18 cellular contexts compared by ENCODE assay signal in the genomic region with DNA sequence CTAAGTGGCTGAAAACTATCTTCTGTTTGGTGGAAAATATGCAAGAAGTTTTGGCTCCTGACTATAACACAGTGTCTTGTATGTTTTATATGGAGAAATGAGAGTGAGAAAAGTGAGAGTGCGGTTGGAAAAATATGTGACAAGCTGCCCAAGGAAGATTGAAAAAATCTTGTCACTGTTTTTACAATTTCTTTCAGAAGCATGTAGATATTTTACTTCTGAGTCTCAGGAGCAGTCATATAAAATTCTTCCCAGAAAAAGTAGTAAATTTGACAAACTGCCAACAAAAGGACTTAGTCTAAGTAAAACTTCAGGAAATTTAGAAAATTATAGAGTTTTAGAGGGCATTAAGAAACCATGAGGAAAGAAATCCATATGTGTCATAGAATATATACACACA.
"Had no signal": no experiment of that assay in that cellular context is flagged by ENCODE, and none has a peak within 500 bp of the region (broad histone marks: within the 10 kb centered on the region; RNA-seq: fewer than 3 reads in every experiment).

No MANE protein-coding gene starts in this region.

- H3K4me3 ChIP-seq: coronary artery, esophagus squamous epithelium, gastrocnemius medialis, heart left ventricle, lung, smooth muscle cell, testis had no signal

- H3K27me3 ChIP-seq: esophagus squamous epithelium, gastrocnemius medialis, heart left ventricle, testis had no signal

- H3K36me3 ChIP-seq: esophagus squamous epithelium, gastrocnemius medialis, heart left ventricle, WERI-Rb-1 had no signal

- DNase-seq: activated CD4-positive, alpha-beta T cell treated with anti-CD3 and anti-CD28 coated beads, Interleukin-2, amount 50 U/mL, for 48 hours; activated effector memory CD4-positive, alpha-beta T cell treated with Interleukin-2 at 50 U/mL for 16 hours; activated naive CD4-positive, alpha-beta T cell treated with anti-CD3 and anti-CD28 coated beads, Interleukin-2, amount 50 U/mL, for 16 hours; activated T-cell treated with anti-CD3 and anti-CD28 coated beads, Interleukin-2, amount 50 U/mL, for 4 hours; caudate nucleus; effector CD4-positive, alpha-beta T cell; esophagus squamous epithelium; gastrocnemius medialis; heart left ventricle; immature natural killer cell; nephron progenitor cell; occipital lobe; right cardiac atrium; testis; WERI-Rb-1 had no signal

- H3K9me3 ChIP-seq: gastrocnemius medialis, testis had no signal

- H3K27ac ChIP-seq: coronary artery, esophagus squamous epithelium, gastrocnemius medialis, heart left ventricle, testis, WERI-Rb-1 had no signal

- ATAC-seq: activated T-cell treated with anti-CD3 and anti-CD28 coated beads, Interleukin-2, amount 50 U/mL, for 4 hours; gastrocnemius medialis; heart left ventricle; right cardiac atrium had no signal
